1 cellular context compared by ENCODE assay signal in genomic region chrX:14029039-14029424, GRCh38.
TF ChIP-seq lines count a peak whose summit lies in the region.

No MANE protein-coding gene starts in this region.

TF ChIP-seq in HCT116, 20 proteins besides CTCF, POLR2A, EP300 and RAD21 (continued from another document):
- TF ChIP-seq, protein P1, sequence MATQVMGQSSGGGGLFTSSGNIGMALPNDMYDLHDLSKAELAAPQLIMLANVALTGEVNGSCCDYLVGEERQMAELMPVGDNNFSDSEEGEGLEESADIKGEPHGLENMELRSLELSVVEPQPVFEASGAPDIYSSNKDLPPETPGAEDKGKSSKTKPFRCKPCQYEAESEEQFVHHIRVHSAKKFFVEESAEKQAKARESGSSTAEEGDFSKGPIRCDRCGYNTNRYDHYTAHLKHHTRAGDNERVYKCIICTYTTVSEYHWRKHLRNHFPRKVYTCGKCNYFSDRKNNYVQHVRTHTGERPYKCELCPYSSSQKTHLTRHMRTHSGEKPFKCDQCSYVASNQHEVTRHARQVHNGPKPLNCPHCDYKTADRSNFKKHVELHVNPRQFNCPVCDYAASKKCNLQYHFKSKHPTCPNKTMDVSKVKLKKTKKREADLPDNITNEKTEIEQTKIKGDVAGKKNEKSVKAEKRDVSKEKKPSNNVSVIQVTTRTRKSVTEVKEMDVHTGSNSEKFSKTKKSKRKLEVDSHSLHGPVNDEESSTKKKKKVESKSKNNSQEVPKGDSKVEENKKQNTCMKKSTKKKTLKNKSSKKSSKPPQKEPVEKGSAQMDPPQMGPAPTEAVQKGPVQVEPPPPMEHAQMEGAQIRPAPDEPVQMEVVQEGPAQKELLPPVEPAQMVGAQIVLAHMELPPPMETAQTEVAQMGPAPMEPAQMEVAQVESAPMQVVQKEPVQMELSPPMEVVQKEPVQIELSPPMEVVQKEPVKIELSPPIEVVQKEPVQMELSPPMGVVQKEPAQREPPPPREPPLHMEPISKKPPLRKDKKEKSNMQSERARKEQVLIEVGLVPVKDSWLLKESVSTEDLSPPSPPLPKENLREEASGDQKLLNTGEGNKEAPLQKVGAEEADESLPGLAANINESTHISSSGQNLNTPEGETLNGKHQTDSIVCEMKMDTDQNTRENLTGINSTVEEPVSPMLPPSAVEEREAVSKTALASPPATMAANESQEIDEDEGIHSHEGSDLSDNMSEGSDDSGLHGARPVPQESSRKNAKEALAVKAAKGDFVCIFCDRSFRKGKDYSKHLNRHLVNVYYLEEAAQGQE (IDR thresholded peaks at IDR 0.05; ENCODE audit: low read depth) = no peak
- no peak for TF ChIP-seq EZH2 (IDR thresholded peaks at IDR 0.05)
- TF ChIP-seq SP1 (IDR thresholded peaks at IDR 0.05; ENCODE audit: low read depth) = no peak
- TF ChIP-seq POLR2AphosphoS5 (IDR thresholded peaks at IDR 0.05; ENCODE audit: low read depth, low read length) = no peak
- no peak for TF ChIP-seq EGR1 (IDR thresholded peaks at IDR 0.05; ENCODE audit: low read depth)
